1 cellular context compared by ENCODE assay signal in genomic region chrX:66200855-66201795, GRCh38.
TF ChIP-seq lines count a peak whose summit lies in the region.

No MANE protein-coding gene starts in this region.

TF ChIP-seq in K562, 482 proteins besides CTCF, POLR2A, EP300 and RAD21 (continued from another document):
- no peak for TF ChIP-seq ZBTB2 (IDR thresholded peaks at IDR 0.05)
- no peak for TF ChIP-seq CREB3 (tag; conservative IDR thresholded peaks at IDR 0.05; ENCODE audit: low read depth)
- no peak for TF ChIP-seq ZNF263 (CRISPR knock-in tag; IDR thresholded peaks at IDR 0.05; ENCODE audit: borderline replicate concordance)
- no peak for TF ChIP-seq CBX8 (IDR thresholded peaks at IDR 0.05; ENCODE audit: borderline replicate concordance, extremely low read depth, low read depth, low read length, poor library complexity, severe bottlenecking)
- TF ChIP-seq SREBF2 (CRISPR knock-in tag; IDR thresholded peaks at IDR 0.05): no peak
- TF ChIP-seq E2F6 (IDR thresholded peaks at IDR 0.05; ENCODE audit: borderline replicate concordance in 1 of 2, extremely low read depth in 1 of 2, insufficient read depth in 1 of 2, insufficient read length in 1 of 2, low read depth in 1 of 2, low read length in 1 of 2, poor library complexity in 1 of 2, severe bottlenecking in 1 of 2): no peak
- TF ChIP-seq ZNF444 (CRISPR knock-in tag; IDR thresholded peaks at IDR 0.05): no peak
